In genomic region chr20:63740501-63741353, GRCh38 we compare ENCODE assay signal across 8 cellular contexts. TPM values are rescaled to one million over a fixed set of nuclear protein-coding genes. Genes with fewer than 3 reads are reported as not detected.
DNase-seq lines count a peak whose midpoint lies in the region; ATAC-seq and TF ChIP-seq lines count a peak whose summit lies in the region.

No MANE protein-coding gene starts in this region.

- H3K27ac Mint-ChIP-seq in naive thymus-derived CD8-positive, alpha-beta T cell: peak overlapping the region in 6 of 10 donors; percentile 17 to 68 (median 48)

- H3K4me3 ChIP-seq in HFF-Myc (replicated peaks; ENCODE audit: low read depth, low read length) (peak overlapping the region; percentile 63), fibroblast of villous mesenchyme (ENCODE audit: low read depth, low read length) (peak overlapping the region; percentile 78), vagina (peak overlapping the region; percentile 54 to 85)

- DNase-seq in Caki2 (ENCODE audit: low read depth) (peak; percentile 96), HFF-Myc (ENCODE audit: extremely low read depth, low read depth) (peak; percentile 58), NCI-H82 treated with DMSO at 0.1 percent for 48 hours (lab: John Stamatoyannopoulos, UW; ENCODE audit: unreplicated experiment) (peak; percentile 7), fibroblast of villous mesenchyme (ENCODE audit: low read depth) (peak; percentile 94), vagina (ENCODE audit: extremely low spot score in 2 of 2) (peak in 1 of 2 donors; percentile 96)
- peak; percentile 77 for DNase-seq in activated effector memory CD4-positive, alpha-beta T cell treated with anti-CD3 and anti-CD28 coated beads, Interleukin-2, amount 50 U/mL, for 16 hours
- DNase-seq in naive thymus-derived CD8-positive, alpha-beta T cell: peak in 6 of 10 donors; percentile 30 to 62 (median 48)

- intact Hi-C loops in vagina (cut with DNase I): no loop called here

- no peak for TF ChIP-seq CTCF in HFF-Myc (IDR thresholded peaks at IDR 0.05; ENCODE audit: low read depth, low read length, missing control alignments)
- peak; percentile 26 for TF ChIP-seq CTCF in fibroblast of villous mesenchyme (IDR thresholded peaks at IDR 0.05; ENCODE audit: insufficient read depth, low read depth, low read length)
- no peak for TF ChIP-seq CTCF in vagina (IDR thresholded peaks at IDR 0.05)

- peaks cover 0 to 22% of the 10 kb centered on the region in 2 donors for H3K36me3 ChIP-seq in vagina

- POLR2A ChIA-PET in naive thymus-derived CD8-positive, alpha-beta T cell (lab: Charles Lee): interaction anchor here (0.5 to 10.0 kb wide), 16 partner anchors 10 to 946 kb away, joined by 3 to 137 read pairs (median 4); partner anchors contain the start of genes ARFRP1, GMEB2, RTEL1 and ZGPAT

- ATAC-seq in naive thymus-derived CD8-positive, alpha-beta T cell: peak; percentile 7 to 19
- no peak for ATAC-seq in HG02610 (IDR thresholded peaks at IDR 0.05; ENCODE audit: unreplicated experiment)

- H3K27ac ChIP-seq in vagina: peak overlapping the region; percentile 84

- H3K4me3 Mint-ChIP-seq in naive thymus-derived CD8-positive, alpha-beta T cell: peak overlapping the region; percentile 36 to 85 (median 65)

- H3K4me1 ChIP-seq in vagina: peaks cover 50% of the 10 kb centered on the region

- H3K9me3 Mint-ChIP-seq in naive thymus-derived CD8-positive, alpha-beta T cell: no peaks in the 10 kb centered on the region

- peaks cover 7 to 14% (median 11%) of the 10 kb centered on the region in 4 donors for H3K4me1 Mint-ChIP-seq in naive thymus-derived CD8-positive, alpha-beta T cell

- H3K27me3 Mint-ChIP-seq in naive thymus-derived CD8-positive, alpha-beta T cell: no peaks in the 10 kb centered on the region

- no peaks in the 10 kb centered on the region for H3K27me3 ChIP-seq in vagina

- in situ Hi-C loops in Caki2 (cut with HindIII; ENCODE audit: low pct_unique_long_range_greater_than_20kb, low sequenced_read_pairs): no loop called here

- peaks cover 0 to 15% (median 0%) of the 10 kb centered on the region in 3 donors for H3K36me3 Mint-ChIP-seq in naive thymus-derived CD8-positive, alpha-beta T cell

- no peaks in the 10 kb centered on the region for H3K9me3 ChIP-seq in vagina

- TF ChIP-seq POLR2A in vagina (IDR thresholded peaks at IDR 0.05): peak in 1 of 2 donors; percentile 56

RNA-seq across cellular contexts. Expression of gene SLC2A4RG, which starts 1.2 kb away (rescaled TPM):
- total RNA-seq in Caki2 (2014; rRNA removed; shearing (Covaris generic); ENCODE audit: low replicate concordance): 166 and 300 TPM in 2 replicates
- total RNA-seq in fibroblast of villous mesenchyme: 24.2 and 35.1 TPM in 2 replicates
- total RNA-seq in naive thymus-derived CD8-positive, alpha-beta T cell: 100 to 1,000 TPM; 124 to 134 TPM
- 1 to 10 TPM; 3.8 to 4.8 (median 4.7) TPM for polyA plus RNA-seq in naive thymus-derived CD8-positive, alpha-beta T cell
- total RNA-seq in vagina: 33.1 TPM

RNA-seq across cellular contexts. Expression of gene LIME1, which starts 4.3 kb away (rescaled TPM):
- total RNA-seq in Caki2 (2014; rRNA removed; shearing (Covaris generic); ENCODE audit: low replicate concordance): 6.0 and 17.5 TPM in 2 replicates
- 3.5 TPM in 2 replicates for total RNA-seq in fibroblast of villous mesenchyme
- total RNA-seq in naive thymus-derived CD8-positive, alpha-beta T cell: 100 to 1,000 TPM in 1 of 2 experiments, 10 to 100 TPM in 1; 95.0 to 104 TPM
- polyA plus RNA-seq in naive thymus-derived CD8-positive, alpha-beta T cell: 100 to 1,000 TPM; 255 to 292 (median 282) TPM
- total RNA-seq in vagina: 32.4 TPM

RNA-seq across cellular contexts. Expression of gene ZGPAT, which starts 32.9 kb away (rescaled TPM):
- 44.3 and 49.9 TPM in 2 replicates for total RNA-seq in Caki2 (2014; rRNA removed; shearing (Covaris generic); ENCODE audit: low replicate concordance)
- 19.4 and 20.3 TPM in 2 replicates for total RNA-seq in fibroblast of villous mesenchyme
- total RNA-seq in naive thymus-derived CD8-positive, alpha-beta T cell: 10 to 100 TPM; 52.6 to 53.9 TPM
- 10 to 100 TPM; 42.3 to 73.8 (median 47.1) TPM for polyA plus RNA-seq in naive thymus-derived CD8-positive, alpha-beta T cell
- total RNA-seq in vagina: 30.4 TPM

RNA-seq across cellular contexts. Expression of gene ARFRP1, which starts 33.0 kb away (rescaled TPM):
- total RNA-seq in Caki2 (2014; rRNA removed; shearing (Covaris generic); ENCODE audit: low replicate concordance): 57.0 and 69.7 TPM in 2 replicates
- total RNA-seq in fibroblast of villous mesenchyme (24.2 and 30.3 TPM in 2 replicates), vagina (30.9 TPM)
- total RNA-seq in naive thymus-derived CD8-positive, alpha-beta T cell: 100 to 1,000 TPM; 106 to 108 TPM
- polyA plus RNA-seq in naive thymus-derived CD8-positive, alpha-beta T cell: 10 to 100 TPM; 60.1 to 92.1 (median 80.9) TPM

RNA-seq across cellular contexts. Expression of gene TNFRSF6B, which starts 44.3 kb away (rescaled TPM):
- 1.5 TPM in 1 of 2 replicates, not detected in the other for total RNA-seq in Caki2 (2014; rRNA removed; shearing (Covaris generic); ENCODE audit: low replicate concordance)
- total RNA-seq in fibroblast of villous mesenchyme: 31.5 and 44.5 TPM in 2 replicates
- 1 to 10 TPM in 1 of 2 experiments, under 1 TPM in 1; 0.96 to 1.1 TPM for total RNA-seq in naive thymus-derived CD8-positive, alpha-beta T cell
- under 1 TPM in 2 of 3 donors, not detected in 1; 0.22 to 0.84 TPM for polyA plus RNA-seq in naive thymus-derived CD8-positive, alpha-beta T cell
- total RNA-seq in vagina: 16.7 TPM
